In genomic region chr4:165328101-165328425, GRCh38 we compare ENCODE assay signal across 9 cellular contexts. TPM values are rescaled to one million over a fixed set of nuclear protein-coding genes. Genes with fewer than 3 reads are reported as not detected.
DNase-seq lines count a peak whose midpoint lies in the region; ATAC-seq and TF ChIP-seq lines count a peak whose summit lies in the region.
"Had no signal": no experiment of that assay in that cellular context is flagged by ENCODE, and none has a peak within 500 bp of the region (broad histone marks: within the 10 kb centered on the region; RNA-seq: fewer than 3 reads in every experiment).

No MANE protein-coding gene starts in this region.

- peak overlapping the region; percentile 54 for H2AFZ ChIP-seq in mammary epithelial cell (ENCODE audit: low read depth, low read length)

- dilution Hi-C loops in mammary epithelial cell (cut with HindIII; ENCODE audit: low sequenced_read_pairs), result no loop called here

- H3K27ac ChIP-seq in mammary epithelial cell (ENCODE audit: insufficient read depth, low read depth, low read length), result peak overlapping the region; percentile 92
- peak overlapping the region; percentile 82 to 88 for H3K27ac ChIP-seq in mucosa of rectum (ENCODE audit: low read depth in 2 of 2, low read length in 2 of 2)

- POLR2A ChIA-PET in BJ (lab: Charles Lee), result no interaction called here

- no peaks in the 10 kb centered on the region for H3K27me3 ChIP-seq in BJ (ENCODE audit: control insufficient read depth, insufficient read depth, low read length)
- H3K27me3 ChIP-seq in mammary epithelial cell (ENCODE audit: insufficient read depth, low read length), result no peaks in the 10 kb centered on the region
- H3K27me3 ChIP-seq in mucosa of rectum (ENCODE audit: control insufficient read depth in 2 of 2, insufficient read depth in 2 of 2, low read length in 2 of 2), result no peaks in the 10 kb centered on the region

- peaks cover 40% of the 10 kb centered on the region for H3K4me1 ChIP-seq in mammary epithelial cell (ENCODE audit: insufficient read depth, low read length)
- peaks cover 11 to 14% of the 10 kb centered on the region in 2 donors for H3K4me1 ChIP-seq in mucosa of rectum (ENCODE audit: control insufficient read depth in 2 of 2, insufficient read depth in 2 of 2, low read length in 2 of 2)

- DNase-seq in BJ (ENCODE audit: low read depth), result no peak
- DNase-seq in mammary epithelial cell, result no peak
- DNase-seq in NCI-H187 (lab: John Stamatoyannopoulos, UW), result no peak
- no peak for DNase-seq in iPS-NIHi7 (ENCODE audit: extremely low spot score)
- no peak for DNase-seq in activated gamma-delta T cell treated with Interleukin-2 at 50 U/mL for 16 hours
- DNase-seq: activated naive CD4-positive, alpha-beta T cell treated with anti-CD3 and anti-CD28 coated beads, Interleukin-2, amount 50 U/mL, for 16 hours had no signal

- TF ChIP-seq CTCF in BJ (IDR thresholded peaks at IDR 0.05; ENCODE audit: insufficient read depth, low read depth, low read length) (no peak), mammary epithelial cell (conservative IDR thresholded peaks at IDR 0.05 in 1 of 2, IDR thresholded peaks at IDR 0.05 in 1 of 2; ENCODE audit: extremely low read depth in 1 of 2, insufficient read depth in 1 of 2, low read depth in 1 of 2, low read length in 2 of 2) (no peak)

- H3K4me3 ChIP-seq in BJ (ENCODE audit: low read depth, low read length) (peak overlapping the region; percentile 69), mammary epithelial cell (replicated peaks in 1 of 3; ENCODE audit: insufficient read depth in 1 of 3, low read depth in 2 of 3, low read length in 3 of 3) (peak overlapping the region; percentile 84 to 98 (median 92)), mucosa of rectum (ENCODE audit: low read length in 2 of 2) (peak overlapping the region; percentile 85 to 100)

- H3K9me3 ChIP-seq in mammary epithelial cell (replicated peaks; ENCODE audit: insufficient read depth, low read length) (peaks cover 6% of the 10 kb centered on the region), mucosa of rectum (ENCODE audit: control insufficient read depth in 2 of 2, low read length in 2 of 2) (no peaks in the 10 kb centered on the region)

- H3K36me3 ChIP-seq in BJ (ENCODE audit: control insufficient read depth, insufficient read depth, low read length) (no peaks in the 10 kb centered on the region), mammary epithelial cell (ENCODE audit: insufficient read depth, low read length) (peaks cover 17% of the 10 kb centered on the region), mucosa of rectum (ENCODE audit: control insufficient read depth in 2 of 2, insufficient read depth in 2 of 2, low read length in 2 of 2) (peaks cover 0 to 2% of the 10 kb centered on the region in 2 donors)

- peak overlapping the region; percentile 89 for H3K4me2 ChIP-seq in mammary epithelial cell (ENCODE audit: insufficient read depth, low read depth, low read length)

- no TSS peak for BruUV-seq in mammary epithelial cell (replicated peaks; lab: Mats Ljungman, UMichigan)

- H4K20me1 ChIP-seq in mammary epithelial cell (ENCODE audit: insufficient read depth, low read length), result peaks cover 26% of the 10 kb centered on the region

- H3K79me2 ChIP-seq in mammary epithelial cell (ENCODE audit: insufficient read depth, low read length), result peaks cover 56% of the 10 kb centered on the region

- CTCF ChIA-PET in BJ (lab: Yijun Ruan, JAX), result interaction anchor here (2.6 kb wide), 1 partner anchor 197 kb away, joined by 10 read pairs; no protein-coding TSS in a partner anchor
- CTCF ChIA-PET in mammary epithelial cell (lab: Charles Lee; ENCODE audit: low non-redundant PET), result no interaction called here

- intact Hi-C loops in mammary epithelial cell (cut with micrococcal nuclease), result loop anchor here (5.0 kb wide), 1 partner anchor 216 kb away; the partner anchor contains the start of gene TMEM192

- 1% methylated on average over 7 of the region's 7 CpGs for WGBS in mammary epithelial cell (ENCODE audit: low coverage, missing lambda C conversion rate)

- in situ Hi-C loops in mammary epithelial cell (cut with MboI; ENCODE audit: low sequenced_read_pairs in 2 of 2), result loop anchor here (10.0 to 25.0 kb wide), 3 partner anchors 123 to 193 kb away; partner anchors contain the start of gene KLHL2 (in 1 of the 2)

- ATAC-seq in HG03175 (IDR thresholded peaks at IDR 0.05; ENCODE audit: unreplicated experiment), result peak; percentile 0
- ATAC-seq in HG03439 (IDR thresholded peaks at IDR 0.05; ENCODE audit: unreplicated experiment), result no peak

- H3K9ac ChIP-seq in mammary epithelial cell (ENCODE audit: insufficient read depth, low read length), result peak overlapping the region; percentile 99
- peak overlapping the region; percentile 81 to 82 for H3K9ac ChIP-seq in mucosa of rectum (ENCODE audit: low read depth in 1 of 2, low read length in 2 of 2)

RNA-seq across cellular contexts. Expression of gene MSMO1, which starts 0.6 kb away (rescaled TPM):
- polyA plus RNA-seq in BJ (2011; rRNA removed), result 14.9 and 25.0 TPM in 2 replicates
- 5.3 and 5.8 TPM in 2 replicates for polyA minus RNA-seq in BJ (2011; rRNA and poly(A)+ RNA removed)
- total RNA-seq in mammary epithelial cell, result 100 to 1,000 TPM; 284 to 459 TPM
- 248 TPM for polyA plus RNA-seq in mammary epithelial cell
- polyA minus RNA-seq in mammary epithelial cell, result 297 TPM

RNA-seq across cellular contexts. Expression of gene CPE, which starts 50.7 kb away (rescaled TPM):
- polyA plus RNA-seq in BJ (2011; rRNA removed) (0.33 and 0.44 TPM in 2 replicates), mammary epithelial cell (8.3 TPM)
- polyA minus RNA-seq in BJ (2011; rRNA and poly(A)+ RNA removed), result 0.14 TPM in 1 of 2 replicates, not detected in the other
- total RNA-seq in mammary epithelial cell, result 10 to 100 TPM; 10.0 to 19.8 TPM
- 3.9 TPM for polyA minus RNA-seq in mammary epithelial cell
